Comparison of ENCODE assay signal across 31 cellular contexts in genomic region chr1:111938536-111938935, GRCh38. TPM values are rescaled to one million over a fixed set of nuclear protein-coding genes. Genes with fewer than 3 reads are reported as not detected.
"Had no signal": no experiment of that assay in that cellular context is flagged by ENCODE, and none has a peak within 500 bp of the region (broad histone marks: within the 10 kb centered on the region; RNA-seq: fewer than 3 reads in every experiment).

No MANE protein-coding gene starts in this region.

- H3K27me3 Mint-ChIP-seq: activated naive CD4-positive, alpha-beta T cell treated with anti-CD3 and anti-CD28 coated beads, Interleukin-2, amount 10 ng/mL, durations not matched to agents 7 days and 5 days; dendritic cell treated with granulocyte-macrophage colony-stimulating factor and Interleukin-4, amounts not matched to agents 40 ng/mL and 50 ng/mL, for 4 days had no signal

- H3K4me3 Mint-ChIP-seq: activated CD4-positive, alpha-beta memory T cell treated with anti-CD3 and anti-CD28 coated beads, Interleukin-2, amount 10 ng/mL, durations not matched to agents 7 days and 5 days; activated CD4-positive, alpha-beta T cell treated with anti-CD3 and anti-CD28 coated beads for 36 hours; activated CD4-positive, alpha-beta T cell treated with anti-CD3 and anti-CD28 coated beads, Interleukin-2, amount 10 ng/mL, durations not matched to agents 7 days and 5 days; activated naive CD4-positive, alpha-beta T cell treated with anti-CD3 and anti-CD28 coated beads, Interleukin-2, amount 10 ng/mL, durations not matched to agents 7 days and 5 days; activated naive CD8-positive, alpha-beta T cell treated with anti-CD3 and anti-CD28 coated beads, Interleukin-2, amount 10 ng/mL, durations not matched to agents 7 days and 5 days; activated T-cell treated with anti-CD3 and anti-CD28 coated beads, Interleukin-2, amount 50 U/mL, for 24 hours; activated T-cell treated with anti-CD3 and anti-CD28 coated beads, Interleukin-2, amount 50 U/mL, for 72 hours; brain; central memory CD8-positive, alpha-beta T cell; dendritic cell treated with granulocyte-macrophage colony-stimulating factor and Interleukin-4, amounts not matched to agents 40 ng/mL and 50 ng/mL, for 4 days; endodermal cell had no signal

- H3K4me3 ChIP-seq: ascending aorta, breast epithelium, cardiac muscle cell, coronary artery, dorsolateral prefrontal cortex, esophagus squamous epithelium, gastroesophageal sphincter had no signal

- H3K27ac ChIP-seq: breast epithelium, cardiac muscle cell, coronary artery, dorsolateral prefrontal cortex, esophagus squamous epithelium, gastroesophageal sphincter had no signal

- H3K36me3 ChIP-seq: ascending aorta, breast epithelium, cardiac muscle cell, esophagus squamous epithelium, gastroesophageal sphincter had no signal

- H3K4me1 ChIP-seq: breast epithelium, gastroesophageal sphincter had no signal

- H3K9me3 Mint-ChIP-seq: activated CD4-positive, alpha-beta memory T cell treated with anti-CD3 and anti-CD28 coated beads, Interleukin-2, amount 10 ng/mL, durations not matched to agents 7 days and 5 days; activated CD4-positive, alpha-beta T cell treated with anti-CD3 and anti-CD28 coated beads, Interleukin-2, amount 10 ng/mL, durations not matched to agents 7 days and 5 days; activated naive CD4-positive, alpha-beta T cell treated with anti-CD3 and anti-CD28 coated beads, Interleukin-2, amount 10 ng/mL, durations not matched to agents 7 days and 5 days; activated naive CD4-positive, alpha-beta T cell treated with anti-CD3 and anti-CD28 coated beads, Interleukin-2, amount 50 U/mL, for 72 hours; activated naive CD8-positive, alpha-beta T cell treated with anti-CD3 and anti-CD28 coated beads, Interleukin-2, amount 10 ng/mL, durations not matched to agents 7 days and 5 days; activated T-cell treated with anti-CD3 and anti-CD28 coated beads, Interleukin-2, amount 50 U/mL, for 24 hours; activated T-cell treated with anti-CD3 and anti-CD28 coated beads, Interleukin-2, amount 50 U/mL, for 72 hours; central memory CD8-positive, alpha-beta T cell; dendritic cell treated with granulocyte-macrophage colony-stimulating factor and Interleukin-4, amounts not matched to agents 40 ng/mL and 50 ng/mL, for 4 days; endodermal cell had no signal

- DNase-seq: activated CD4-positive, alpha-beta memory T cell treated with anti-CD3 and anti-CD28 coated beads, Interleukin-2, amount 10 ng/mL, durations not matched to agents 7 days and 5 days; activated CD4-positive, alpha-beta T cell treated with anti-CD3 and anti-CD28 coated beads for 36 hours; activated CD4-positive, alpha-beta T cell treated with anti-CD3 and anti-CD28 coated beads, Interleukin-2, amount 10 ng/mL, durations not matched to agents 7 days and 5 days; activated CD4-positive, alpha-beta T cell treated with anti-CD3 and anti-CD28 coated beads, Interleukin-2, amount 50 U/mL, for 4 hours; activated CD4-positive, CD25-positive, alpha-beta regulatory T cell; activated CD4-positive, CD25-positive, alpha-beta regulatory T cell treated with anti-CD3 and anti-CD28 coated beads, Interleukin-2, amount 50 U/mL, for 72 hours; activated CD8-positive, alpha-beta memory T cell treated with anti-CD3 and anti-CD28 coated beads, Interleukin-2, amount 50 U/mL, for 48 hours; activated gamma-delta T cell; activated naive CD4-positive, alpha-beta T cell; activated naive CD4-positive, alpha-beta T cell treated with anti-CD3 and anti-CD28 coated beads, Interleukin-2, amount 10 ng/mL, durations not matched to agents 7 days and 5 days; activated naive CD8-positive, alpha-beta T cell treated with anti-CD3 and anti-CD28 coated beads, Interleukin-2, amount 10 ng/mL, durations not matched to agents 7 days and 5 days; activated T-cell treated with anti-CD3 and anti-CD28 coated beads for 4 hours; activated T-cell treated with anti-CD3 and anti-CD28 coated beads, Interleukin-2, amount 50 U/mL, for 24 hours; activated T-cell treated with anti-CD3 and anti-CD28 coated beads, Interleukin-2, amount 50 U/mL, for 72 hours; dorsolateral prefrontal cortex; effector memory CD4-positive, alpha-beta T cell; esophagus squamous epithelium; foreskin melanocyte; T-helper 2 cell had no signal

- H3K9me3 ChIP-seq: ascending aorta, breast epithelium, esophagus squamous epithelium, gastroesophageal sphincter had no signal

- ATAC-seq: gastroesophageal sphincter had no signal

- H3K36me3 Mint-ChIP-seq: activated naive CD4-positive, alpha-beta T cell treated with anti-CD3 and anti-CD28 coated beads, Interleukin-2, amount 10 ng/mL, durations not matched to agents 7 days and 5 days; activated naive CD4-positive, alpha-beta T cell treated with anti-CD3 and anti-CD28 coated beads, Interleukin-2, amount 50 U/mL, for 72 hours; activated naive CD8-positive, alpha-beta T cell treated with anti-CD3 and anti-CD28 coated beads, Interleukin-2, amount 10 ng/mL, durations not matched to agents 7 days and 5 days had no signal

- H3K27me3 ChIP-seq: ascending aorta, breast epithelium, dorsolateral prefrontal cortex, gastroesophageal sphincter had no signal

- H3K27ac Mint-ChIP-seq: activated CD4-positive, alpha-beta memory T cell treated with anti-CD3 and anti-CD28 coated beads, Interleukin-2, amount 10 ng/mL, durations not matched to agents 7 days and 5 days; activated CD4-positive, alpha-beta T cell treated with anti-CD3 and anti-CD28 coated beads for 36 hours; activated CD4-positive, alpha-beta T cell treated with anti-CD3 and anti-CD28 coated beads, Interleukin-2, amount 10 ng/mL, durations not matched to agents 7 days and 5 days; activated naive CD4-positive, alpha-beta T cell treated with anti-CD3 and anti-CD28 coated beads, Interleukin-2, amount 10 ng/mL, durations not matched to agents 7 days and 5 days; activated naive CD8-positive, alpha-beta T cell treated with anti-CD3 and anti-CD28 coated beads, Interleukin-2, amount 10 ng/mL, durations not matched to agents 7 days and 5 days; activated T-cell treated with anti-CD3 and anti-CD28 coated beads, Interleukin-2, amount 50 U/mL, for 24 hours; activated T-cell treated with anti-CD3 and anti-CD28 coated beads, Interleukin-2, amount 50 U/mL, for 72 hours; dendritic cell treated with granulocyte-macrophage colony-stimulating factor and Interleukin-4, amounts not matched to agents 40 ng/mL and 50 ng/mL, for 4 days; endodermal cell had no signal

- H3K4me1 Mint-ChIP-seq: activated CD4-positive, alpha-beta memory T cell treated with anti-CD3 and anti-CD28 coated beads, Interleukin-2, amount 10 ng/mL, durations not matched to agents 7 days and 5 days; activated CD4-positive, alpha-beta T cell treated with anti-CD3 and anti-CD28 coated beads for 36 hours; activated CD4-positive, alpha-beta T cell treated with anti-CD3 and anti-CD28 coated beads, Interleukin-2, amount 10 ng/mL, durations not matched to agents 7 days and 5 days; activated naive CD4-positive, alpha-beta T cell treated with anti-CD3 and anti-CD28 coated beads, Interleukin-2, amount 10 ng/mL, durations not matched to agents 7 days and 5 days; activated naive CD8-positive, alpha-beta T cell treated with anti-CD3 and anti-CD28 coated beads, Interleukin-2, amount 10 ng/mL, durations not matched to agents 7 days and 5 days; central memory CD8-positive, alpha-beta T cell had no signal

RNA-seq across cellular contexts. Expression of gene KCND3, which starts 50.9 kb away (rescaled TPM):
- total RNA-seq: activated CD4-positive, alpha-beta memory T cell treated with anti-CD3 and anti-CD28 coated beads, Interleukin-2, amount 10 ng/mL, durations not matched to agents 7 days and 5 days; activated CD4-positive, alpha-beta T cell treated with anti-CD3 and anti-CD28 coated beads for 36 hours; activated CD4-positive, alpha-beta T cell treated with anti-CD3 and anti-CD28 coated beads, Interleukin-2, amount 10 ng/mL, durations not matched to agents 7 days and 5 days; activated naive CD4-positive, alpha-beta T cell treated with anti-CD3 and anti-CD28 coated beads, Interleukin-2, amount 50 U/mL, for 72 hours; activated naive CD8-positive, alpha-beta T cell treated with anti-CD3 and anti-CD28 coated beads, Interleukin-2, amount 10 ng/mL, durations not matched to agents 7 days and 5 days; activated T-cell treated with anti-CD3 and anti-CD28 coated beads, Interleukin-2, amount 50 U/mL, for 72 hours; glomerular endothelial cell; T-helper 1 cell treated with Interleukin-12 subunit alpha and Interleukin-12 subunit beta and Interleukin-4 antibody, amounts not matched to agents 30 ng/mL and 1 ng/mL, for 36 hours had no signal
